35 cellular contexts compared by ENCODE assay signal in the genomic region with DNA sequence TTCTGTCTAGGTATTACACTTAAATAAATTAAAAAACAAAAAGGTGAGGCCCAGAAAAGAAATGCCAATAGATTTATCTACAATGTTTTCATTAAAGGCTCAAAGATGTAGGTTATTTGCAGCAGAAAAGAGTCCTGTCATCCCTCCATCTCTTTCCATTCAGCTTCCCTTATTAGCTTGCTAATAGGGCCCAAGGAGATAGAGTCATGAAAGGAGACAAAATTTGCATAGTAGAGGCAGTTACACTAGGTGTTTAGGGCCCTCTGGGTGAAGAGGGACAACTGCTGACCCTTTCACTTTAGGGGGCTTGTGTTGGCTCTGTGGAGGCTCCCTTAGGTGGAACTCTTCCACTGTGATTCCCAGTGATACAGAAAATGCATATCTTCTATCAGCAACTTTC. TPM values are rescaled to one million over a fixed set of nuclear protein-coding genes. Genes with fewer than 3 reads are reported as not detected.
"Had no signal": no experiment of that assay in that cellular context is flagged by ENCODE, and none has a peak within 500 bp of the region (broad histone marks: within the 10 kb centered on the region; RNA-seq: fewer than 3 reads in every experiment).

No MANE protein-coding gene starts in this region.

- H3K9me3 Mint-ChIP-seq: activated CD4-positive, alpha-beta memory T cell treated with anti-CD3 and anti-CD28 coated beads, Interleukin-2, amount 10 ng/mL, durations not matched to agents 7 days and 5 days; activated CD4-positive, alpha-beta T cell treated with anti-CD3 and anti-CD28 coated beads, Interleukin-2, amount 10 ng/mL, durations not matched to agents 7 days and 5 days; activated naive CD8-positive, alpha-beta T cell treated with anti-CD3 and anti-CD28 coated beads for 36 hours; activated T-cell treated with anti-CD3 and anti-CD28 coated beads, Interleukin-2, amount 50 U/mL, for 24 hours; activated T-helper 2 cell treated with anti-CD3 and anti-CD28 coated beads, Interferon-gamma antibody, Interleukin-2, Interleukin-4, amounts not matched to agents 10 μg/mL and 5 μg/mL and 100 μg/mL, durations not matched to agents 14 hours and 24 hours and 36 hours; T-helper 1 cell treated with Interleukin-12 subunit alpha and Interleukin-12 subunit beta and Interleukin-4 antibody, amounts not matched to agents 30 μg/mL and 1 μg/mL, for 36 hours; T-helper 2 cell treated with Interferon-gamma antibody and Interleukin-4, amounts not matched to agents 5 μg/mL and 100 μg/mL, for 36 hours had no signal

- H3K4me1 ChIP-seq: adrenal gland, body of pancreas, breast epithelium had no signal

- H3K4me3 Mint-ChIP-seq: activated CD4-positive, alpha-beta memory T cell treated with anti-CD3 and anti-CD28 coated beads, Interleukin-2, amount 10 ng/mL, durations not matched to agents 7 days and 5 days; activated CD4-positive, alpha-beta T cell treated with anti-CD3 and anti-CD28 coated beads for 36 hours; activated CD4-positive, alpha-beta T cell treated with anti-CD3 and anti-CD28 coated beads, Interleukin-2, amount 10 ng/mL, durations not matched to agents 7 days and 5 days; activated CD8-positive, alpha-beta memory T cell treated with anti-CD3 and anti-CD28 coated beads, Interleukin-2, amount 10 ng/mL, durations not matched to agents 7 days and 5 days; activated CD8-positive, alpha-beta T cell treated with anti-CD3 and anti-CD28 coated beads, Interleukin-2, amount 10 ng/mL, durations not matched to agents 7 days and 5 days; activated naive CD8-positive, alpha-beta T cell treated with anti-CD3 and anti-CD28 coated beads for 36 hours; activated T-cell treated with anti-CD3 and anti-CD28 coated beads, Interleukin-2, amount 50 U/mL, for 24 hours; T-helper 1 cell treated with Interleukin-12 subunit alpha and Interleukin-12 subunit beta and Interleukin-4 antibody, amounts not matched to agents 30 μg/mL and 1 μg/mL, for 36 hours; T-helper 2 cell treated with Interferon-gamma antibody and Interleukin-4, amounts not matched to agents 5 μg/mL and 100 μg/mL, for 36 hours had no signal

- ATAC-seq: activated CD4-positive, alpha-beta T cell treated with anti-CD3 and anti-CD28 coated beads for 36 hours; activated CD4-positive, CD25-positive, alpha-beta regulatory T cell treated with anti-CD3 and anti-CD28 coated beads, Interleukin-2, amount 50 U/mL, for 24 hours; activated CD8-positive, alpha-beta memory T cell treated with anti-CD3 and anti-CD28 coated beads, Interleukin-2, amount 10 ng/mL, durations not matched to agents 7 days and 5 days; activated CD8-positive, alpha-beta T cell treated with anti-CD3 and anti-CD28 coated beads, Interleukin-2, amount 10 ng/mL, durations not matched to agents 7 days and 5 days; activated naive CD4-positive, alpha-beta T cell treated with anti-CD3 and anti-CD28 coated beads, Interleukin-2, amount 50 U/mL, for 72 hours; body of pancreas had no signal

- H3K4me1 Mint-ChIP-seq: activated CD4-positive, alpha-beta memory T cell treated with anti-CD3 and anti-CD28 coated beads, Interleukin-2, amount 10 ng/mL, durations not matched to agents 7 days and 5 days; activated CD4-positive, alpha-beta T cell treated with anti-CD3 and anti-CD28 coated beads for 36 hours; activated CD4-positive, alpha-beta T cell treated with anti-CD3 and anti-CD28 coated beads, Interleukin-2, amount 10 ng/mL, durations not matched to agents 7 days and 5 days; activated CD8-positive, alpha-beta memory T cell treated with anti-CD3 and anti-CD28 coated beads, Interleukin-2, amount 10 ng/mL, durations not matched to agents 7 days and 5 days; activated naive CD8-positive, alpha-beta T cell treated with anti-CD3 and anti-CD28 coated beads for 36 hours had no signal

- H3K9me3 ChIP-seq: adrenal gland, body of pancreas, breast epithelium had no signal

- DNase-seq: activated CD4-positive, alpha-beta memory T cell treated with anti-CD3 and anti-CD28 coated beads, Interleukin-2, amount 10 ng/mL, durations not matched to agents 7 days and 5 days; activated CD4-positive, alpha-beta T cell treated with anti-CD3 and anti-CD28 coated beads for 1 hour; activated CD4-positive, alpha-beta T cell treated with anti-CD3 and anti-CD28 coated beads for 36 hours; activated CD4-positive, alpha-beta T cell treated with anti-CD3 and anti-CD28 coated beads for 48 hours; activated CD4-positive, alpha-beta T cell treated with anti-CD3 and anti-CD28 coated beads, Interleukin-2, amount 10 ng/mL, durations not matched to agents 7 days and 5 days; activated CD4-positive, alpha-beta T cell treated with anti-CD3 and anti-CD28 coated beads, Interleukin-2, amount 50 U/mL, for 48 hours; activated CD4-positive, CD25-positive, alpha-beta regulatory T cell; activated CD8-positive, alpha-beta memory T cell treated with anti-CD3 and anti-CD28 coated beads for 24 hours; activated CD8-positive, alpha-beta memory T cell treated with anti-CD3 and anti-CD28 coated beads, Interleukin-2, amount 10 ng/mL, durations not matched to agents 7 days and 5 days; activated CD8-positive, alpha-beta memory T cell treated with anti-CD3 and anti-CD28 coated beads, Interleukin-2, amount 50 U/mL, for 48 hours; activated CD8-positive, alpha-beta T cell treated with anti-CD3 and anti-CD28 coated beads, Interleukin-2, amount 10 ng/mL, durations not matched to agents 7 days and 5 days; activated effector memory CD4-positive, alpha-beta T cell treated with Interleukin-2 at 50 U/mL for 16 hours; activated gamma-delta T cell; activated naive CD4-positive, alpha-beta T cell treated with anti-CD3 and anti-CD28 coated beads, Interleukin-2, amount 50 U/mL, for 16 hours; activated naive CD4-positive, alpha-beta T cell treated with Interleukin-2 at 50 U/mL for 16 hours; activated naive CD8-positive, alpha-beta T cell treated with anti-CD3 and anti-CD28 coated beads for 36 hours; activated T-cell treated with anti-CD3 and anti-CD28 coated beads, Interleukin-2, amount 50 U/mL, for 24 hours; activated T-cell treated with anti-CD3 and anti-CD28 coated beads, Interleukin-2, amount 50 U/mL, for 48 hours; adrenal gland; amniotic stem cell; aorta; body of pancreas; brain microvascular endothelial cell; central memory CD4-positive, alpha-beta T cell; T-helper 1 cell; T-helper 2 cell; T-helper 9 cell had no signal

- H3K27me3 ChIP-seq: adrenal gland, body of pancreas, brain microvascular endothelial cell, breast epithelium had no signal

- H3K4me3 ChIP-seq: adrenal gland, body of pancreas, breast epithelium had no signal

- H3K36me3 ChIP-seq: adrenal gland, brain microvascular endothelial cell, breast epithelium had no signal

- H3K27me3 Mint-ChIP-seq: activated CD4-positive, alpha-beta memory T cell treated with anti-CD3 and anti-CD28 coated beads, Interleukin-2, amount 10 ng/mL, durations not matched to agents 7 days and 5 days; activated CD4-positive, alpha-beta T cell treated with anti-CD3 and anti-CD28 coated beads for 36 hours; activated CD4-positive, alpha-beta T cell treated with anti-CD3 and anti-CD28 coated beads, Interleukin-2, amount 10 ng/mL, durations not matched to agents 7 days and 5 days; activated CD8-positive, alpha-beta memory T cell treated with anti-CD3 and anti-CD28 coated beads, Interleukin-2, amount 10 ng/mL, durations not matched to agents 7 days and 5 days; activated naive CD8-positive, alpha-beta T cell treated with anti-CD3 and anti-CD28 coated beads for 36 hours; activated T-cell treated with anti-CD3 and anti-CD28 coated beads, Interleukin-2, amount 50 U/mL, for 24 hours had no signal

- H3K27ac Mint-ChIP-seq: activated CD4-positive, alpha-beta memory T cell treated with anti-CD3 and anti-CD28 coated beads, Interleukin-2, amount 10 ng/mL, durations not matched to agents 7 days and 5 days; activated CD4-positive, alpha-beta T cell treated with anti-CD3 and anti-CD28 coated beads for 36 hours; activated CD4-positive, alpha-beta T cell treated with anti-CD3 and anti-CD28 coated beads, Interleukin-2, amount 10 ng/mL, durations not matched to agents 7 days and 5 days; activated CD8-positive, alpha-beta memory T cell treated with anti-CD3 and anti-CD28 coated beads, Interleukin-2, amount 10 ng/mL, durations not matched to agents 7 days and 5 days; activated CD8-positive, alpha-beta T cell treated with anti-CD3 and anti-CD28 coated beads, Interleukin-2, amount 10 ng/mL, durations not matched to agents 7 days and 5 days; activated naive CD4-positive, alpha-beta T cell treated with anti-CD3 and anti-CD28 coated beads, Interleukin-2, amount 50 U/mL, for 72 hours; activated naive CD8-positive, alpha-beta T cell treated with anti-CD3 and anti-CD28 coated beads for 36 hours; activated T-cell treated with anti-CD3 and anti-CD28 coated beads, Interleukin-2, amount 50 U/mL, for 24 hours; activated T-helper 2 cell treated with anti-CD3 and anti-CD28 coated beads, Interferon-gamma antibody, Interleukin-2, Interleukin-4, amounts not matched to agents 10 μg/mL and 5 μg/mL and 100 μg/mL, durations not matched to agents 14 hours and 24 hours and 36 hours; T-helper 1 cell treated with Interleukin-12 subunit alpha and Interleukin-12 subunit beta and Interleukin-4 antibody, amounts not matched to agents 30 μg/mL and 1 μg/mL, for 36 hours; T-helper 2 cell treated with Interferon-gamma antibody and Interleukin-4, amounts not matched to agents 5 μg/mL and 100 μg/mL, for 36 hours had no signal

- H3K36me3 Mint-ChIP-seq: activated CD8-positive, alpha-beta memory T cell treated with anti-CD3 and anti-CD28 coated beads, Interleukin-2, amount 10 ng/mL, durations not matched to agents 7 days and 5 days; activated naive CD4-positive, alpha-beta T cell treated with anti-CD3 and anti-CD28 coated beads, Interleukin-2, amount 50 U/mL, for 72 hours; activated naive CD8-positive, alpha-beta T cell treated with anti-CD3 and anti-CD28 coated beads for 36 hours had no signal

- H3K27ac ChIP-seq: adrenal gland, body of pancreas, brain microvascular endothelial cell, breast epithelium, VCaP had no signal

RNA-seq across cellular contexts. Expression of gene TACR3, which starts 58.4 kb away (rescaled TPM):
- total RNA-seq: activated CD4-positive, alpha-beta memory T cell treated with anti-CD3 and anti-CD28 coated beads, Interleukin-2, amount 10 ng/mL, durations not matched to agents 7 days and 5 days; activated CD4-positive, alpha-beta T cell treated with anti-CD3 and anti-CD28 coated beads for 36 hours; activated CD4-positive, alpha-beta T cell treated with anti-CD3 and anti-CD28 coated beads, Interleukin-2, amount 10 ng/mL, durations not matched to agents 7 days and 5 days; activated CD8-positive, alpha-beta memory T cell treated with anti-CD3 and anti-CD28 coated beads, Interleukin-2, amount 10 ng/mL, durations not matched to agents 7 days and 5 days; activated CD8-positive, alpha-beta T cell treated with anti-CD3 and anti-CD28 coated beads, Interleukin-2, amount 10 ng/mL, durations not matched to agents 7 days and 5 days; activated naive CD4-positive, alpha-beta T cell treated with anti-CD3 and anti-CD28 coated beads, Interleukin-2, amount 50 U/mL, for 72 hours; activated naive CD8-positive, alpha-beta T cell treated with anti-CD3 and anti-CD28 coated beads for 36 hours; activated T-helper 2 cell treated with anti-CD3 and anti-CD28 coated beads, Interferon-gamma antibody, Interleukin-2, Interleukin-4, amounts not matched to agents 10 μg/mL and 5 μg/mL and 100 μg/mL, durations not matched to agents 14 hours and 24 hours and 36 hours; aorta; body of pancreas; breast epithelium; cardiac septum had no signal
- polyA plus RNA-seq: aorta had no signal
